ENCODE assay signal across 1 cellular context in genomic region chr9:85741875-85742629, GRCh38.
TF ChIP-seq lines count a peak whose summit lies in the region.

Gene AGTPBP1 (minus strand): TSS chr9:85741954. CDS start chr9:85712533, 29,421 bp downstream.

TF ChIP-seq in K562, 482 proteins besides CTCF, POLR2A, EP300 and RAD21 (continued from another document):
- TF ChIP-seq PREB (CRISPR knock-in tag; IDR thresholded peaks at IDR 0.05) (no peak), FOXA1 (IDR thresholded peaks at IDR 0.05; ENCODE audit: borderline replicate concordance) (no peak), VEZF1 (CRISPR knock-in tag; IDR thresholded peaks at IDR 0.05) (peak; percentile 83), PHF21A (IDR thresholded peaks at IDR 0.05; ENCODE audit: borderline replicate concordance, low read depth) (peak; percentile 77; the same call in 1 of the 2 replicates), NR2C2 (CRISPR knock-in tag; IDR thresholded peaks at IDR 0.05) (no peak), NR2C2 (tag; IDR thresholded peaks at IDR 0.05) (no peak; the same call in 1 of the 2 replicates), CUX1 (CRISPR knock-in tag; IDR thresholded peaks at IDR 0.05) (no peak), ZNF639 (CRISPR knock-in tag; conservative IDR thresholded peaks at IDR 0.05 in 1 of 2, IDR thresholded peaks at IDR 0.05 in 1 of 2) (0 out of 4 replicates have a peak, but pooled peaks of 1 of the 2 experiments have one; percentile 23), PHB (CRISPR knock-in tag; IDR thresholded peaks at IDR 0.05) (no peak), PATZ1 (CRISPR knock-in tag; IDR thresholded peaks at IDR 0.05; ENCODE audit: borderline replicate concordance) (no peak), SIX5 (IDR thresholded peaks at IDR 0.05; ENCODE audit: borderline replicate concordance in 1 of 2, insufficient read depth in 1 of 2, low read depth in 1 of 2, low read length in 2 of 2) (no peak), HMG20B (CRISPR knock-in tag; IDR thresholded peaks at IDR 0.05) (no peak), CBFB (CRISPR knock-in tag; IDR thresholded peaks at IDR 0.05) (no peak), JUND (IDR thresholded peaks at IDR 0.05; ENCODE audit: borderline replicate concordance, low read depth, low read length) (0 out of 2 replicates have a peak, but pooled peaks have one; percentile 3), JUND (tag; IDR thresholded peaks at IDR 0.05; ENCODE audit: borderline replicate concordance, low read depth, low read length) (no peak), TFAM (CRISPR knock-in tag; conservative IDR thresholded peaks at IDR 0.05) (no peak), TSHZ1 (CRISPR knock-in tag; IDR thresholded peaks at IDR 0.05) (no peak), CREM (IDR thresholded peaks at IDR 0.05; ENCODE audit: low read depth) (peak; percentile 60), ZBTB43 (CRISPR knock-in tag; IDR thresholded peaks at IDR 0.05) (no peak), IRF1 (CRISPR knock-in tag; IDR thresholded peaks at IDR 0.05; ENCODE audit: borderline replicate concordance) (no peak), ZNF384 (IDR thresholded peaks at IDR 0.05; ENCODE audit: low read depth, low read length) (no peak), ILF3 (IDR thresholded peaks at IDR 0.05; ENCODE audit: borderline replicate concordance) (no peak), XRCC4 (IDR thresholded peaks at IDR 0.05; ENCODE audit: extremely low read depth, insufficient read depth, insufficient read length) (no peak), EHMT2 (IDR thresholded peaks at IDR 0.05) (no peak), BRD4 (IDR thresholded peaks at IDR 0.05) (no peak)
